Comparison of ENCODE assay signal across 8 cellular contexts in genomic region chr7:36207451-36208291, GRCh38. TPM values are rescaled to one million over a fixed set of nuclear protein-coding genes. Genes with fewer than 3 reads are reported as not detected.
DNase-seq lines count a peak whose midpoint lies in the region; ATAC-seq and TF ChIP-seq lines count a peak whose summit lies in the region.

No MANE protein-coding gene starts in this region.

- H3K36me3 ChIP-seq in neutrophil, result no peaks in the 10 kb centered on the region

- DNase-seq in G401 (ENCODE audit: low spot score), result peak; percentile 53
- DNase-seq in SKM-1 (lab: John Stamatoyannopoulos, UW; ENCODE audit: unreplicated experiment), result peak; percentile 26
- DNase-seq in DMS 273 treated with DMSO at 0.1 percent for 48 hours (lab: John Stamatoyannopoulos, UW), result no peak
- no peak for DNase-seq in NCI-H2107 (lab: John Stamatoyannopoulos, UW)
- DNase-seq in SK-N-DZ (ENCODE audit: low spot score), result no peak
- DNase-seq in NCI-H2081 (lab: John Stamatoyannopoulos, UW), result no peak

- peak overlapping the region in 1 of 2 experiments; percentile 17 for H3K4me3 ChIP-seq in neutrophil (ENCODE audit: low read depth in 1 of 2, low read length in 1 of 2)

- H3K27ac ChIP-seq in neutrophil, result peak overlapping the region; percentile 87

- in situ Hi-C loops in G401 (cut with HindIII; ENCODE audit: low sequenced_read_pairs), result no loop called here

- H3K9me3 ChIP-seq in neutrophil, result no peaks in the 10 kb centered on the region

- no peak for TF ChIP-seq CTCF in neutrophil (IDR thresholded peaks at IDR 0.05)

- no peaks in the 10 kb centered on the region for H3K27me3 ChIP-seq in neutrophil

- peaks cover 61 to 70% of the 10 kb centered on the region in 2 experiments for H3K4me1 ChIP-seq in neutrophil (ENCODE audit: control insufficient read depth in 1 of 2, insufficient read depth in 1 of 2, low read depth in 1 of 2, low read length in 1 of 2)

- ATAC-seq in esophagus mucosa, result peak; percentile 80

RNA-seq across cellular contexts. Expression of gene EEPD1, which starts 54.6 kb away (rescaled TPM):
- total RNA-seq in G401 (2014; rRNA removed; shearing (Covaris generic)), result 15.5 and 32.6 TPM in 2 replicates
- total RNA-seq in esophagus mucosa, result 2.9 TPM
- 3.6 and 4.0 TPM in 2 replicates for polyA plus RNA-seq in SK-N-DZ (2014; cell fraction: cytosol; rRNA removed)
- 5.8 and 9.8 TPM in 2 replicates for polyA plus RNA-seq in SK-N-DZ (2014; cell fraction: nucleus; rRNA removed)

Comparison
In these comparisons a context has a peak if more than half of its experiments do, and no peak if none do; other contexts are left out.
1. DNase-seq: peak in G401 (single experiment) and SKM-1 (single experiment); none in DMS 273 treated with DMSO at 0.1 percent for 48 hours (single experiment), NCI-H2107 (single experiment), SK-N-DZ (single experiment) and NCI-H2081 (0 of 2).